Comparison of ENCODE assay signal across 22 cellular contexts in genomic region chr1:43279161-43279560, GRCh38. TPM values are rescaled to one million over a fixed set of nuclear protein-coding genes. Genes with fewer than 3 reads are reported as not detected.
A peak's percentile ranks its signal among the peaks of the same experiment; 100 is the strongest.
DNase-seq lines count a peak whose midpoint lies in the region; ATAC-seq, FAIRE-seq and TF ChIP-seq lines count a peak whose summit lies in the region.
"Had no signal": no experiment of that assay in that cellular context is flagged by ENCODE, and none has a peak within 500 bp of the region (broad histone marks: within the 10 kb centered on the region; RNA-seq: fewer than 3 reads in every experiment).

No MANE protein-coding gene starts in this region.

- WGBS in neuronal stem cell (ENCODE audit: extremely low coverage in 2 of 2, insufficient read length in 2 of 2, insufficient replicate concordance in 1 of 2), 2 donors, result no CpG with 5 or more reads among the region's 5 CpGs

- H3K23ac ChIP-seq in neuronal stem cell (ENCODE audit: low read depth, low read length, poor library complexity), result peak overlapping the region; percentile 28

- H3K27ac Mint-ChIP-seq in T-helper 17 cell, result no peak overlapping the region
- H3K27ac Mint-ChIP-seq: CD4-positive, alpha-beta T cell; HFFc6 had no signal

- H3K9me3 ChIP-seq in RWPE2 (ENCODE audit: severe bottlenecking), result no peaks in the 10 kb centered on the region
- no peaks in the 10 kb centered on the region for H3K9me3 ChIP-seq in kidney (ENCODE audit: control insufficient read depth in 1 of 2, low read length in 2 of 2)
- peaks cover 0 to 5% of the 10 kb centered on the region in 2 donors for H3K9me3 ChIP-seq in neuronal stem cell (replicated peaks in 1 of 2; ENCODE audit: control insufficient read depth in 2 of 2, insufficient read depth in 1 of 2, low read depth in 1 of 2, low read length in 2 of 2)
- H3K9me3 ChIP-seq in upper lobe of right lung, result no peaks in the 10 kb centered on the region
- H3K9me3 ChIP-seq in T-helper 17 cell (ENCODE audit: control insufficient read depth, low read length, poor library complexity, severe bottlenecking), result no peaks in the 10 kb centered on the region
- H3K9me3 ChIP-seq: A549, Caco-2 had no signal

- no peak overlapping the region for H3K4me2 ChIP-seq in neuronal stem cell (ENCODE audit: insufficient read depth, low read length, poor library complexity, severe bottlenecking)
- H3K4me2 ChIP-seq: A549 had no signal

- H3K4me1 ChIP-seq in RWPE2 (ENCODE audit: insufficient read depth, poor library complexity, severe bottlenecking) (peaks cover 5% of the 10 kb centered on the region), kidney (ENCODE audit: control insufficient read depth in 1 of 2, insufficient read depth in 1 of 2, low read depth in 1 of 2, low read length in 2 of 2) (peaks cover 19 to 24% of the 10 kb centered on the region in 2 donors), neuronal stem cell (ENCODE audit: control insufficient read depth in 2 of 2, insufficient read depth in 1 of 2, low read depth in 1 of 2, low read length in 2 of 2) (peaks cover 9% of the 10 kb centered on the region in 2 donors), upper lobe of right lung (peaks cover 18% of the 10 kb centered on the region)
- H3K4me1 ChIP-seq: A549 had no signal

- peaks cover 3% of the 10 kb centered on the region for H3K36me3 Mint-ChIP-seq in T-helper 17 cell (ENCODE audit: low read depth)

- peaks cover 6% of the 10 kb centered on the region for H3K4me1 Mint-ChIP-seq in T-helper 17 cell

- no peak overlapping the region for H3K9ac ChIP-seq in kidney (ENCODE audit: low read length in 2 of 2)
- H3K9ac ChIP-seq in neuronal stem cell (ENCODE audit: low read depth, low read length, poor library complexity), result no peak overlapping the region

- H3K27me3 ChIP-seq in RWPE2 (ENCODE audit: insufficient read depth, poor library complexity, severe bottlenecking) (no peaks in the 10 kb centered on the region), neuronal stem cell (ENCODE audit: control insufficient read depth in 3 of 3, insufficient read depth in 3 of 3, low read depth in 1 of 3, low read length in 3 of 3) (peaks cover 0 to 2% (median 0%) of the 10 kb centered on the region in 3 experiments), upper lobe of right lung (no peaks in the 10 kb centered on the region)

- H2AFZ ChIP-seq in neuronal stem cell (ENCODE audit: low read length), result no peak overlapping the region

- peak overlapping the region; percentile 77 for H2BK120ac ChIP-seq in neuronal stem cell (ENCODE audit: low read depth, low read length)

- peaks cover 28% of the 10 kb centered on the region for H3K27me3 Mint-ChIP-seq in T-helper 17 cell

- H3K14ac ChIP-seq in neuronal stem cell (ENCODE audit: low read length), result no peak overlapping the region

- H4K91ac ChIP-seq in neuronal stem cell (ENCODE audit: low read depth, low read length, poor library complexity), result no peak overlapping the region

- no peak overlapping the region for H2BK12ac ChIP-seq in neuronal stem cell (ENCODE audit: low read length)

- H2BK5ac ChIP-seq in neuronal stem cell (ENCODE audit: low read length), result peak overlapping the region; percentile 39

- peak; percentile 18 for DNase-seq in RWPE2 (ENCODE audit: low spot score)
- DNase-seq in kidney, result peak; percentile 55
- DNase-seq in neuronal stem cell (ENCODE audit: low spot score), result no peak
- DNase-seq in upper lobe of right lung, result peak; percentile 53
- DNase-seq in stimulated activated CD4-positive, alpha-beta T cell treated with anti-CD3 and anti-CD28 coated beads, Interleukin-4, amount 100 ng/mL, for 24 hours, result no peak
- no peak for DNase-seq in globus pallidus (ENCODE audit: low spot score)
- DNase-seq in T-helper 17 cell, result no peak
- DNase-seq: AML-193; Caco-2; CD4-positive, alpha-beta T cell; GOT3; H7; HFFc6 had no signal

- ATAC-seq in RWPE2 (ENCODE audit: low read depth), result no peak
- no peak for ATAC-seq in upper lobe of right lung
- no peak for ATAC-seq in T-helper 17 cell
- ATAC-seq: A549, HCT116 had no signal

- H4K8ac ChIP-seq in neuronal stem cell (ENCODE audit: low read depth, low read length), result no peak overlapping the region

- H2AK5ac ChIP-seq in neuronal stem cell (ENCODE audit: low read depth, low read length), result peak overlapping the region; percentile 50

- peak overlapping the region; percentile 13 for H3K4ac ChIP-seq in neuronal stem cell (ENCODE audit: low read length)

- H3K18ac ChIP-seq in neuronal stem cell (ENCODE audit: low read length), result peak overlapping the region; percentile 52

- H3K4me3 Mint-ChIP-seq in T-helper 17 cell, result no peak overlapping the region
- H3K4me3 Mint-ChIP-seq: CD4-positive, alpha-beta T cell; HFFc6 had no signal

- H3K27ac ChIP-seq in RWPE2 (ENCODE audit: poor library complexity, severe bottlenecking), result no peak overlapping the region
- peak overlapping the region in 1 of 2 donors; percentile 69 for H3K27ac ChIP-seq in kidney (ENCODE audit: low read depth in 2 of 2, low read length in 2 of 2)
- no peak overlapping the region for H3K27ac ChIP-seq in neuronal stem cell (replicated peaks; ENCODE audit: low read length)
- H3K27ac ChIP-seq in upper lobe of right lung, result no peak overlapping the region
- H3K27ac ChIP-seq: 22Rv1, A549, C4-2B had no signal

- H2BK15ac ChIP-seq in neuronal stem cell (ENCODE audit: low read length), result no peak overlapping the region

- no peak for TF ChIP-seq CTCF in RWPE2 (IDR thresholded peaks at IDR 0.05; ENCODE audit: poor library complexity, severe bottlenecking)
- no peak for TF ChIP-seq CTCF in kidney (IDR thresholded peaks at IDR 0.05; ENCODE audit: borderline replicate concordance, extremely low read depth, insufficient read depth)
- TF ChIP-seq CTCF in upper lobe of right lung (IDR thresholded peaks at IDR 0.05), result no peak

- no peaks in the 10 kb centered on the region for H3K79me1 ChIP-seq in neuronal stem cell (ENCODE audit: low read depth, low read length)

- H3K36me3 ChIP-seq in RWPE2 (ENCODE audit: low read depth) (no peaks in the 10 kb centered on the region), kidney (ENCODE audit: control insufficient read depth in 1 of 2, insufficient read depth in 2 of 2, low read length in 2 of 2) (no peaks in the 10 kb centered on the region), neuronal stem cell (replicated peaks in 1 of 2; ENCODE audit: control insufficient read depth in 2 of 2, insufficient read depth in 2 of 2, low read length in 2 of 2) (no peaks in the 10 kb centered on the region), upper lobe of right lung (no peaks in the 10 kb centered on the region)

- FAIRE-seq in kidney (lab: Jason Lieb, UNC), result no peak
- FAIRE-seq: A549, D721Med, G401.6, GM12891, HTR-8/SVneo had no signal

- intact Hi-C loops in kidney (cut with DNase I), result no loop called here
- intact Hi-C loops in upper lobe of right lung (cut with DNase I), result no loop called here

- H3K4me3 ChIP-seq in RWPE2 (ENCODE audit: severe bottlenecking), result no peak overlapping the region
- no peak overlapping the region for H3K4me3 ChIP-seq in kidney (ENCODE audit: low read length in 2 of 2)
- no peak overlapping the region for H3K4me3 ChIP-seq in neuronal stem cell (ENCODE audit: low read length in 2 of 2)
- no peak overlapping the region for H3K4me3 ChIP-seq in upper lobe of right lung
- H3K4me3 ChIP-seq: A549 had no signal

RNA-seq across cellular contexts. Expression of gene C1orf210, which starts 6.2 kb away (rescaled TPM):
- total RNA-seq in kidney (21.1 TPM), upper lobe of right lung (18.9 TPM), T-helper 17 cell (not detected)
- polyA plus RNA-seq in kidney (ENCODE audit: insufficient read depth, low read depth, low replicate concordance), result 33.3 TPM
- polyA plus RNA-seq in neuronal stem cell (2013, experiment 1 of 2), result 0.03 TPM
- polyA plus RNA-seq in neuronal stem cell (2013, experiment 2 of 2), result 0.10 TPM
- total RNA-seq: CD4-positive, alpha-beta T cell; HFFc6 had no signal
- polyA plus RNA-seq: A549, BJ had no signal

RNA-seq across cellular contexts. Expression of gene TMEM125, which starts 9.4 kb away (rescaled TPM):
- total RNA-seq in kidney (17.5 TPM), upper lobe of right lung (188 TPM), T-helper 17 cell (not detected)
- polyA plus RNA-seq in kidney (ENCODE audit: insufficient read depth, low read depth, low replicate concordance), result 22.0 TPM
- polyA plus RNA-seq in neuronal stem cell (2013, experiment 1 of 2), result 0.25 TPM
- 0.21 TPM for polyA plus RNA-seq in neuronal stem cell (2013, experiment 2 of 2)
- total RNA-seq: CD4-positive, alpha-beta T cell; HFFc6 had no signal
- polyA plus RNA-seq: A549 had no signal

RNA-seq across cellular contexts. Expression of gene TIE1, which starts 21.6 kb away (rescaled TPM):
- total RNA-seq in kidney, result 46.3 TPM
- polyA plus RNA-seq in kidney (ENCODE audit: insufficient read depth, low read depth, low replicate concordance), result 15.0 TPM
- polyA plus RNA-seq in neuronal stem cell (2013, experiment 1 of 2), result 0.10 TPM
- 0.14 TPM for polyA plus RNA-seq in neuronal stem cell (2013, experiment 2 of 2)
- total RNA-seq in upper lobe of right lung, result 59.4 TPM
- not detected for total RNA-seq in T-helper 17 cell
- total RNA-seq: Caco-2; CD4-positive, alpha-beta T cell had no signal
- polyA plus RNA-seq: A549, BJ had no signal

RNA-seq across cellular contexts. Expression of gene MPL, which starts 58.5 kb away (rescaled TPM):
- 0.25 TPM for total RNA-seq in kidney
- not detected for polyA plus RNA-seq in kidney (ENCODE audit: insufficient read depth, low read depth, low replicate concordance)
- not detected for polyA plus RNA-seq in neuronal stem cell (2013, experiment 1 of 2)
- not detected for polyA plus RNA-seq in neuronal stem cell (2013, experiment 2 of 2)
- 0.61 TPM for total RNA-seq in upper lobe of right lung
- 10 to 100 TPM in 1 of 2 donors, under 1 TPM in 1; 0.94 to 16.6 TPM for total RNA-seq in T-helper 17 cell
- total RNA-seq: Caco-2; CD4-positive, alpha-beta T cell; H7; HFFc6 had no signal
- polyA plus RNA-seq: A549, BJ had no signal

Comparison
In these comparisons a context has a peak if more than half of its experiments do, and no peak if none do; other contexts are left out.
1. DNase-seq: peak in RWPE2 (single experiment), kidney (single experiment) and upper lobe of right lung (single experiment); none in neuronal stem cell (single experiment), stimulated activated CD4-positive, alpha-beta T cell treated with anti-CD3 and anti-CD28 coated beads, Interleukin-4, amount 100 ng/mL, for 24 hours (single experiment), globus pallidus (single experiment) and T-helper 17 cell (0 of 3).
2. RNA of gene C1orf210, which starts 6.2 kb away (total RNA-seq): 21.1 TPM in kidney (single experiment) and 18.9 TPM in upper lobe of right lung (single experiment); not detected in T-helper 17 cell; every median in the first group is over 10 times any median in the second.
3. RNA of gene TMEM125, which starts 9.4 kb away (total RNA-seq): 188 TPM in upper lobe of right lung (single experiment) and 17.5 TPM in kidney (single experiment); not detected in T-helper 17 cell; every median in the first group is over 10 times any median in the second.
4. RNA of gene TIE1, which starts 21.6 kb away (total RNA-seq): 59.4 TPM in upper lobe of right lung (single experiment) and 46.3 TPM in kidney (single experiment); not detected in T-helper 17 cell; every median in the first group is over 10 times any median in the second.